Comparison of ENCODE assay signal across 1 cellular context in genomic region chr2:131557558-131558321, GRCh38.
A peak's percentile ranks its signal among the peaks of the same experiment; 100 is the strongest.
TF ChIP-seq lines count a peak whose summit lies in the region.

No MANE protein-coding gene starts in this region.

TF ChIP-seq in K562, 482 proteins besides CTCF, POLR2A, EP300 and RAD21 (continued from another document):
- TF ChIP-seq ZBTB40 (IDR thresholded peaks at IDR 0.05) (no peak), ZBTB40 (CRISPR knock-in tag; IDR thresholded peaks at IDR 0.05) (no peak), ZNF316 (IDR thresholded peaks at IDR 0.05) (peak; percentile 19; the same call in 1 of the 2 replicates)
TF ChIP-seq in K562: peak in this region for 1.
